In the genomic region with DNA sequence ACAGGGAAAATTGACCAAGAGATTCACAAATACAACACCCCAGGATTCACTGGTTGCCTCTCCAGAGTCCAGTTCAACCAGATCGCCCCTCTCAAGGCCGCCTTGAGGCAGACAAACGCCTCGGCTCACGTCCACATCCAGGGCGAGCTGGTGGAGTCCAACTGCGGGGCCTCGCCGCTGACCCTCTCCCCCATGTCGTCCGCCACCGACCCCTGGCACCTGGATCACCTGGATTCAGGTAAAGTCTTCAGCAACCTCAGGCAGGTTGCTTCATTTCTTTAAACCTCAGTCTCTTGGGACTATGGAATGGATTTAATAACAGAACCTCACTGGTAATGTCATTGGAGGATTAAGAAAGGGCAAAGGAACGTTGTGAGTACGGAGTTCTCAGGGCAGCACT, we compare ENCODE assay signal across 26 cellular contexts.
"Had no signal": no experiment of that assay in that cellular context is flagged by ENCODE, and none has a peak within 500 bp of the region (broad histone marks: within the 10 kb centered on the region; RNA-seq: fewer than 3 reads in every experiment).

No MANE protein-coding gene starts in this region.

- DNase-seq: naive thymus-derived CD8-positive, alpha-beta T cell; nephron progenitor cell; occipital lobe; ovary; posterior cingulate gyrus; psoas muscle; right cardiac atrium; right lobe of liver; sigmoid colon; small intestine; stimulated activated CD4-positive, alpha-beta T cell treated with anti-CD3 and anti-CD28 coated beads, Interleukin-15, amount 100 ng/mL, for 24 hours; stimulated activated CD4-positive, alpha-beta T cell treated with anti-CD3 and anti-CD28 coated beads, Interleukin-2, amount 100 ng/mL, for 24 hours; stimulated activated CD4-positive, alpha-beta T cell treated with anti-CD3 and anti-CD28 coated beads, Interleukin-2, amount 100 ng/mL, for 48 hours; stimulated activated CD4-positive, alpha-beta T cell treated with anti-CD3 and anti-CD28 coated beads, Interleukin-4, amount 100 ng/mL, for 24 hours; stimulated activated naive B cell treated with anti-CD40 and anti-IgM and Interleukin-4, amounts not matched to agents 10 μg/mL and 1 μg/mL and 100 μg/mL, for 72 hours; stimulated activated naive CD4-positive, alpha-beta T cell treated with Interleukin-2 at 50 U/mL for 16 hours; stomach; thyroid gland; trophoblast cell had no signal

- ATAC-seq: naive thymus-derived CD8-positive, alpha-beta T cell; natural killer cell treated with Interleukin-12 subunit alpha and Interleukin-12 subunit beta and Interleukin-15 and Interleukin-18, amount 100 ng/mL, for 72 hours; psoas muscle; right cardiac atrium; right lobe of liver; stimulated activated effector memory CD8-positive, alpha-beta T cell treated with anti-CD3 and anti-CD28 coated beads, Interleukin-12 subunit alpha, Interleukin-12 subunit beta, amount 100 ng/mL, for 72 hours; stimulated activated naive B cell treated with anti-CD40 and anti-IgM and Interleukin-4, amounts not matched to agents 10 μg/mL and 1 μg/mL and 100 μg/mL, for 72 hours had no signal

- H3K27ac ChIP-seq: ovary, parathyroid adenoma, psoas muscle, right lobe of liver, sigmoid colon, stomach, thoracic aorta, thyroid gland, tibial nerve, upper lobe of left lung, vagina had no signal

- H3K9ac ChIP-seq: parathyroid adenoma had no signal

- H3K4me1 ChIP-seq: parathyroid adenoma, psoas muscle, right lobe of liver, sigmoid colon, stomach, tibial nerve, upper lobe of left lung, vagina had no signal

- H3K27me3 ChIP-seq: ovary, right lobe of liver, sigmoid colon, stomach, thyroid gland, tibial nerve, upper lobe of left lung, vagina had no signal

- H3K9me3 ChIP-seq: ovary, psoas muscle, right lobe of liver, sigmoid colon, thoracic aorta, thyroid gland, vagina had no signal

- H3K79me2 ChIP-seq: parathyroid adenoma had no signal

- H3K4me3 ChIP-seq: ovary, psoas muscle, right lobe of liver, sigmoid colon, stomach, thoracic aorta, thyroid gland, tibial nerve, upper lobe of left lung, vagina had no signal

- H2AFZ ChIP-seq: parathyroid adenoma had no signal

- H3K36me3 ChIP-seq: ovary, right lobe of liver, sigmoid colon, stomach, thoracic aorta, thyroid gland, tibial nerve, upper lobe of left lung, vagina had no signal
